ENCODE assay signal across 27 cellular contexts in the genomic region with DNA sequence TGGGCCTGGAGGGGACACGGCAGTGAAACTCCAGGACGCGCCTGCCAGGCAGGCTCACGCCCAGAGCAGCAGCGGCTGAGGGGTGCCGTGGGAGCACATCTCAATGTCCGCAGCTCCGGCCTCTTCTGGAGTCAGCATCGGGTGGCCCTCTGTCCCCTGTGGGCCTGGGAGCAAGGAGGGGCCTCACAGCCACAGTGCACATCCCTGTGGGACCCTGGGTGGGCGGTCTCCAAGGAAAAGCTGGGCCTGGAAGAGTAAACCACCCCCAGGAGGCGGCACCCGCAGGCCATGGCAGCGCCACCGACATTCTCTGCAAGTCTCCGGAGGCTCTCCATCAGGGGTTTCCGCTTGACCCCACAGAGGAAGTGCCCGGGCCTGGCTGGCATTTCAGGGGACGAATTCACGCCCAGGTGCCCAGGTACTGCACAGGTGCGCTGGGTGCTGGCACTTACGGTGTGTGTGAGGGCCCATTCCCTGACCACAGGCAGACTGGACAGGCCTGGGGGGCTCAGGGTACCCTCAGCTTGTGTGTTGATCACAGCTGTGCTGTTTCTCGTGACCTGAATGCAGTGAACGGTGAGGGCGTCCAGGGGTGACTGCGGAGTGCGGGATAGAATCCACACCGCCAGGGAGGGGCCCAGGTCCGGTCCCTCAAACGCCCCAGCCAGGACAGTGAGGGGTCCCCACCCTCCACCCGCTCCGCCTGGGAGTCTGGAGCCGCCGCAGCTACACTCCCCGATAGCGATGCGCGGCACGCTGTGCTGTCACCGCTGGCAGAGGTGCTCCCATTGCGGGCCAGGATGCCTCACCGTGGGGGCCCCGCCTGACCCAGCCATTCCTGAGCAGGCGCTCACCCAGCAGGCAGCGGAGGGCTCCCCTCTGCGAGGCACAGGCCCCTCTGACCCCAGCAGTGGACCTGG. TPM values are rescaled to one million over a fixed set of nuclear protein-coding genes. Genes with fewer than 3 reads are reported as not detected.
DNase-seq lines count a peak whose midpoint lies in the region; ATAC-seq and TF ChIP-seq lines count a peak whose summit lies in the region.
"Had no signal": no experiment of that assay in that cellular context is flagged by ENCODE, and none has a peak within 500 bp of the region (broad histone marks: within the 10 kb centered on the region; RNA-seq: fewer than 3 reads in every experiment).

No MANE protein-coding gene starts in this region.

- no peak for TF ChIP-seq POLR2A in HCT116 (IDR thresholded peaks at IDR 0.05; ENCODE audit: borderline replicate concordance, extremely low read depth, insufficient read depth, insufficient read length)

- DNase-seq in activated T-cell treated with anti-CD3 and anti-CD28 coated beads, Interleukin-2, amount 50 U/mL, for 24 hours, result peak; percentile 26
- DNase-seq in activated T-cell treated with anti-CD3 and anti-CD28 coated beads for 4 hours, result no peak
- no peak for DNase-seq in HCT116 (ENCODE audit: low read depth, low spot score)
- peak; percentile 5 for DNase-seq in iPS-NIHi7 (ENCODE audit: extremely low spot score)
- peak; percentile 51 for DNase-seq in sciatic nerve (ENCODE audit: low spot score)
- DNase-seq in epidermal melanocyte (ENCODE audit: insufficient read length, low spot score), result no peak
- DNase-seq in CD8-positive, alpha-beta memory T cell, result no peak
- DNase-seq: activated naive CD4-positive, alpha-beta T cell treated with anti-CD3 and anti-CD28 coated beads, Interleukin-2, amount 10 ng/mL, durations not matched to agents 7 days and 5 days; COR-L47; DMS79; NCI-H1105; NCI-H1930; NCI-H526 treated with DMSO at 0.1 percent for 48 hours; RPMI8226; stimulated activated CD4-positive, alpha-beta T cell treated with anti-CD3 and anti-CD28 coated beads, Interleukin-1b, Interleukin-23, amount 100 ng/mL, for 48 hours; T1000 had no signal

- no peak overlapping the region for H3K9ac ChIP-seq in HCT116 (ENCODE audit: low read length)

- H3K79me2 ChIP-seq in HCT116 (ENCODE audit: insufficient read depth, low read length), result no peaks in the 10 kb centered on the region

- BruUV-seq in HCT116 (replicated peaks; lab: Mats Ljungman, UMichigan), result no TSS peak

- no peak for TF ChIP-seq RAD21 in HCT116 (IDR thresholded peaks at IDR 0.05; ENCODE audit: low read depth)

- no peak overlapping the region for H3K27ac Mint-ChIP-seq in activated T-cell treated with anti-CD3 and anti-CD28 coated beads, Interleukin-2, amount 50 U/mL, for 24 hours
- H3K27ac Mint-ChIP-seq in CD8-positive, alpha-beta memory T cell, result no peak overlapping the region
- H3K27ac Mint-ChIP-seq: activated naive CD4-positive, alpha-beta T cell treated with anti-CD3 and anti-CD28 coated beads, Interleukin-2, amount 10 ng/mL, durations not matched to agents 7 days and 5 days; dendritic cell treated with granulocyte-macrophage colony-stimulating factor and Interleukin-4, amounts not matched to agents 40 ng/mL and 50 ng/mL, for 4 days; GM23338; progenitor cell of endocrine pancreas had no signal

- no peak overlapping the region for H2AFZ ChIP-seq in HCT116 (ENCODE audit: low read depth, low read length, poor library complexity, severe bottlenecking)
- H2AFZ ChIP-seq: GM23338 had no signal

- no peaks in the 10 kb centered on the region for H3K9me3 ChIP-seq in HCT116 (ENCODE audit: control insufficient read depth in 1 of 2, insufficient read depth in 1 of 2, low read depth in 1 of 2, low read length in 2 of 2)
- H3K9me3 ChIP-seq in CD8-positive, alpha-beta memory T cell (ENCODE audit: low read length), result no peaks in the 10 kb centered on the region
- H3K9me3 ChIP-seq: BE2C had no signal

- no peak overlapping the region for H3K4me3 ChIP-seq in HCT116 (replicated peaks in 1 of 2; ENCODE audit: low read depth in 1 of 2, low read length in 2 of 2)
- H3K4me3 ChIP-seq in CD8-positive, alpha-beta memory T cell (ENCODE audit: low read length), result no peak overlapping the region
- H3K4me3 ChIP-seq: cardiac muscle cell, GM23338 had no signal

- no peaks in the 10 kb centered on the region for H3K27me3 Mint-ChIP-seq in activated T-cell treated with anti-CD3 and anti-CD28 coated beads, Interleukin-2, amount 50 U/mL, for 24 hours
- H3K27me3 Mint-ChIP-seq in CD8-positive, alpha-beta memory T cell, result no peaks in the 10 kb centered on the region
- H3K27me3 Mint-ChIP-seq: activated naive CD4-positive, alpha-beta T cell treated with anti-CD3 and anti-CD28 coated beads, Interleukin-2, amount 10 ng/mL, durations not matched to agents 7 days and 5 days; dendritic cell treated with granulocyte-macrophage colony-stimulating factor and Interleukin-4, amounts not matched to agents 40 ng/mL and 50 ng/mL, for 4 days; progenitor cell of endocrine pancreas had no signal

- no peaks in the 10 kb centered on the region for H3K27me3 ChIP-seq in HCT116 (ENCODE audit: insufficient read depth, low read length)
- H3K27me3 ChIP-seq in CD8-positive, alpha-beta memory T cell (ENCODE audit: insufficient read depth, low read length, poor library complexity, severe bottlenecking), result no peaks in the 10 kb centered on the region
- H3K27me3 ChIP-seq: BE2C, cardiac muscle cell had no signal

- no peaks in the 10 kb centered on the region for H3K9me2 ChIP-seq in HCT116 (ENCODE audit: insufficient read depth)

- no peaks in the 10 kb centered on the region; a peak in 1 of 4 replicates for H3K4me1 ChIP-seq in HCT116 (ENCODE audit: control insufficient read depth in 1 of 2, insufficient read depth in 2 of 2, low read length in 2 of 2)
- no peaks in the 10 kb centered on the region for H3K4me1 ChIP-seq in CD8-positive, alpha-beta memory T cell (ENCODE audit: insufficient read depth, low read length)
- H3K4me1 ChIP-seq: BE2C had no signal

- no peaks in the 10 kb centered on the region for H4K20me1 ChIP-seq in HCT116 (ENCODE audit: insufficient read depth)

- no peak overlapping the region for H3K27ac ChIP-seq in HCT116 (ENCODE audit: low read depth, low read length)
- H3K27ac ChIP-seq in CD8-positive, alpha-beta memory T cell (ENCODE audit: low read depth, low read length), result no peak overlapping the region
- H3K27ac ChIP-seq: cardiac muscle cell had no signal

- RAD21 ChIA-PET in HCT116 (lab: Charles Lee; ENCODE audit: low non-redundant PET in 1 of 2, low total read pairs in 2 of 2, uncharacterized antibody in 2 of 2, unreplicated experiment in 2 of 2), result no interaction called here

- no peaks in the 10 kb centered on the region for H3K9me3 Mint-ChIP-seq in activated T-cell treated with anti-CD3 and anti-CD28 coated beads, Interleukin-2, amount 50 U/mL, for 24 hours
- H3K9me3 Mint-ChIP-seq in CD8-positive, alpha-beta memory T cell, result no peaks in the 10 kb centered on the region
- H3K9me3 Mint-ChIP-seq: dendritic cell treated with granulocyte-macrophage colony-stimulating factor and Interleukin-4, amounts not matched to agents 40 ng/mL and 50 ng/mL, for 4 days had no signal

- intact Hi-C loops in HCT116 (cut with micrococcal nuclease), result no loop called here
- intact Hi-C loops in sciatic nerve (cut with DNase I), result no loop called here

- ATAC-seq in HCT116 (0 out of 2 replicates have a peak, but pooled peaks have one; percentile 2), sciatic nerve (no peak), HG03139 (IDR thresholded peaks at IDR 0.05; ENCODE audit: unreplicated experiment) (no peak)

- peaks cover 22% of the 10 kb centered on the region for H3K36me3 Mint-ChIP-seq in activated T-cell treated with anti-CD3 and anti-CD28 coated beads, Interleukin-2, amount 50 U/mL, for 24 hours (ENCODE audit: low read depth)
- peaks cover 0 to 3% (median 2%) of the 10 kb centered on the region in 3 donors for H3K36me3 Mint-ChIP-seq in CD8-positive, alpha-beta memory T cell
- H3K36me3 Mint-ChIP-seq: activated naive CD4-positive, alpha-beta T cell treated with anti-CD3 and anti-CD28 coated beads, Interleukin-2, amount 10 ng/mL, durations not matched to agents 7 days and 5 days had no signal

- H3K4me3 Mint-ChIP-seq in activated T-cell treated with anti-CD3 and anti-CD28 coated beads, Interleukin-2, amount 50 U/mL, for 24 hours, result no peak overlapping the region
- no peak overlapping the region for H3K4me3 Mint-ChIP-seq in CD8-positive, alpha-beta memory T cell
- H3K4me3 Mint-ChIP-seq: activated naive CD4-positive, alpha-beta T cell treated with anti-CD3 and anti-CD28 coated beads, Interleukin-2, amount 10 ng/mL, durations not matched to agents 7 days and 5 days; dendritic cell treated with granulocyte-macrophage colony-stimulating factor and Interleukin-4, amounts not matched to agents 40 ng/mL and 50 ng/mL, for 4 days; GM23338 had no signal

- H3K4me1 Mint-ChIP-seq in activated T-cell treated with anti-CD3 and anti-CD28 coated beads, Interleukin-2, amount 50 U/mL, for 24 hours (ENCODE audit: low read depth), result peaks cover 7% of the 10 kb centered on the region
- no peaks in the 10 kb centered on the region for H3K4me1 Mint-ChIP-seq in CD8-positive, alpha-beta memory T cell
- H3K4me1 Mint-ChIP-seq: activated naive CD4-positive, alpha-beta T cell treated with anti-CD3 and anti-CD28 coated beads, Interleukin-2, amount 10 ng/mL, durations not matched to agents 7 days and 5 days; GM23338 had no signal

- no peaks in the 10 kb centered on the region for H3K36me3 ChIP-seq in HCT116 (ENCODE audit: control insufficient read depth in 1 of 2, insufficient read depth in 2 of 2, low read length in 2 of 2)
- H3K36me3 ChIP-seq in CD8-positive, alpha-beta memory T cell (ENCODE audit: insufficient read depth, low read length), result no peaks in the 10 kb centered on the region
- H3K36me3 ChIP-seq: BE2C, cardiac muscle cell had no signal

- H3K4me2 ChIP-seq in HCT116 (ENCODE audit: low read length), result no peak overlapping the region
- H3K4me2 ChIP-seq: GM23338 had no signal

- CTCF ChIA-PET in HCT116 (lab: Charles Lee), result no interaction called here
- CTCF ChIA-PET in CD8-positive, alpha-beta memory T cell (lab: Charles Lee), result interaction anchor here (1.3 kb wide), 1 partner anchor 89 kb away, joined by 4 read pairs; no protein-coding TSS in a partner anchor

- TF ChIP-seq CTCF in HCT116 (IDR thresholded peaks at IDR 0.05 in 2 of 3, conservative IDR thresholded peaks at IDR 0.05 in 1 of 3; ENCODE audit: borderline replicate concordance in 1 of 3, insufficient read depth in 1 of 3, low read depth in 2 of 3, low read length in 2 of 3), result no peak

- POLR2A ChIA-PET in HCT116 (lab: Charles Lee), result interaction anchor here (0.9 kb wide), 1 partner anchor 11 kb away, joined by 3 read pairs; no protein-coding TSS in a partner anchor
- POLR2A ChIA-PET in CD8-positive, alpha-beta memory T cell (lab: Charles Lee), result no interaction called here

RNA-seq across cellular contexts. Expression of a gene that starts 16.6 kb away (rescaled TPM):
- 6.3 TPM for total RNA-seq in HCT116 (2021; ENCODE audit: unreplicated experiment)
- 8.6 and 8.7 TPM in 2 replicates for polyA plus RNA-seq in HCT116 (2012)
- total RNA-seq in sciatic nerve, result not detected
- total RNA-seq in CD8-positive, alpha-beta memory T cell, result not detected
- not detected for polyA plus RNA-seq in CD8-positive, alpha-beta memory T cell
- total RNA-seq: A673, aorta, GM23338, lung microvascular endothelial cell, progenitor cell of endocrine pancreas, subcutaneous adipose tissue had no signal
- polyA plus RNA-seq: aorta, cardiac muscle cell, GM23338, neural cell had no signal

RNA-seq across cellular contexts. Expression of a gene that starts 25.2 kb away (rescaled TPM):
- total RNA-seq in HCT116 (2021; ENCODE audit: unreplicated experiment) (22.7 TPM), sciatic nerve (12.0 TPM)
- polyA plus RNA-seq in HCT116 (2012), result 11.0 and 13.4 TPM in 2 replicates
- total RNA-seq in CD8-positive, alpha-beta memory T cell, result 10 to 100 TPM; 18.7 to 20.8 TPM
- 7.9 TPM for polyA plus RNA-seq in CD8-positive, alpha-beta memory T cell

Comparison
In these comparisons a context has a peak if more than half of its experiments do, and no peak if none do; other contexts are left out.
1. DNase-seq: peak in activated T-cell treated with anti-CD3 and anti-CD28 coated beads, Interleukin-2, amount 50 U/mL, for 24 hours (single experiment), iPS-NIHi7 (single experiment) and sciatic nerve (single experiment); none in activated T-cell treated with anti-CD3 and anti-CD28 coated beads for 4 hours (single experiment), HCT116 (single experiment), epidermal melanocyte (single experiment) and CD8-positive, alpha-beta memory T cell (0 of 5).